Comparison of ENCODE assay signal across 8 cellular contexts in the genomic region with DNA sequence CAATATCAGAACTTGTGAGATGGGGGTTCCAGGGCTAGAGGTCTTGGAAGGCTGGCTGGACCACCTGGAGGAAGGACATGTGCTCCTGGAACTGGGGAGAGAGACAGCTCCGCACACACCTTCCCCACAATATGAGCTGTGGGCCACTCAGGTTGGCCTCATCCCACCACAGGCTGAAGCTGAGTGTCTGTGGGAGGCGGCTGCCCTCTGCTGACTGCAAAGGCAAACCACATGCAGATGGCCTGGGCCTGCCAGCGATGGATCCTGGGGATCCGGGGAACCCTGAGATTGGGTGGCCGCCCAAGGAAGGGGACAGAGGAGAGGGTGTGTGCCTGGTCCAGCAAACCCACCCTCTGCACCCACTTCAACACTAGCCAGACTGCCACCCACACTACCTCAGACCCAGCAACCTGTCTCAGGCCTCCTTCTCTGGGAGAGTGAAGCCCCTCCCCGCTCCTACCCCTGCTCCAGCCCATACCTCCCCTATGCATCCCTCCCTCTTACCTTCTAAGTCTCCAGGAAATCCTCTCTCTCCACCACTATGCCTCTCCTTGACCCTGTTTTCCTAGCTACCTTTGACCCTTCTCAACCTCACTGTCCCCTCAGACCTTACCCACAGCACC. TPM values are rescaled to one million over a fixed set of nuclear protein-coding genes. Genes with fewer than 3 reads are reported as not detected.
DNase-seq lines count a peak whose midpoint lies in the region; ATAC-seq and TF ChIP-seq lines count a peak whose summit lies in the region.

No MANE protein-coding gene starts in this region.

- H3K4me3 ChIP-seq in ascending aorta (no peak overlapping the region), smooth muscle cell (no peak overlapping the region)

- H3K4me2 ChIP-seq in smooth muscle cell, result no peak overlapping the region

- H3K4me1 ChIP-seq in ascending aorta, result peaks cover 12 to 17% of the 10 kb centered on the region in 2 donors
- peaks cover 7% of the 10 kb centered on the region for H3K4me1 ChIP-seq in smooth muscle cell (ENCODE audit: low read depth)

- H3K9me3 ChIP-seq in ascending aorta (no peaks in the 10 kb centered on the region), smooth muscle cell (replicated peaks; ENCODE audit: low read depth) (no peaks in the 10 kb centered on the region)

- no peaks in the 10 kb centered on the region for H3F3A ChIP-seq in smooth muscle cell (ENCODE audit: low read depth)

- H4K20me1 ChIP-seq in smooth muscle cell (ENCODE audit: low read depth), result no peaks in the 10 kb centered on the region

- ATAC-seq in GM19463 (IDR thresholded peaks at IDR 0.05; ENCODE audit: unreplicated experiment), result no peak

- H3K36me3 ChIP-seq in ascending aorta (no peaks in the 10 kb centered on the region), smooth muscle cell (ENCODE audit: low read depth) (no peaks in the 10 kb centered on the region)

- DNase-seq in NAMALWA (ENCODE audit: low spot score) (peak; percentile 72), T1000 (lab: John Stamatoyannopoulos, UW) (peak; percentile 38), ascending aorta (ENCODE audit: low spot score in 2 of 2) (peak in 1 of 2 donors; percentile 75), hepatic stellate cell (ENCODE audit: low spot score) (peak; percentile 84), smooth muscle cell (lab: John Stamatoyannopoulos, UW; ENCODE audit: unreplicated experiment) (peak; percentile 21), occipital lobe (lab: John Stamatoyannopoulos, UW) (no peak)

- no peaks in the 10 kb centered on the region for H3K79me2 ChIP-seq in smooth muscle cell (ENCODE audit: low read depth)

- no peak overlapping the region for H3K27ac ChIP-seq in ascending aorta
- no peak overlapping the region for H3K27ac ChIP-seq in smooth muscle cell (ENCODE audit: low read depth)

- TF ChIP-seq CTCF in GM12873 (IDR thresholded peaks at IDR 0.05; ENCODE audit: insufficient read depth, low read depth, low read length, missing control alignments), result peak; percentile 97
- TF ChIP-seq CTCF in ascending aorta (IDR thresholded peaks at IDR 0.05), result peak; percentile 85 to 93 (median 91)
- TF ChIP-seq CTCF in smooth muscle cell (IDR thresholded peaks at IDR 0.05; ENCODE audit: borderline replicate concordance, insufficient read depth, poor library complexity, severe bottlenecking), result peak; percentile 89

- H2AFZ ChIP-seq in smooth muscle cell (ENCODE audit: low read depth), result no peak overlapping the region

- intact Hi-C loops in ascending aorta (cut with DNase I), result loop anchor here (1.0 to 2.0 kb wide), 2 partner anchors 195 to 350 kb away; no protein-coding TSS in a partner anchor

- H3K9ac ChIP-seq in smooth muscle cell (ENCODE audit: low read depth), result no peak overlapping the region

- WGBS in smooth muscle cell (ENCODE audit: low lambda C conversion rate), result 35% methylated on average over 6 of the region's 6 CpGs

- H3K27me3 ChIP-seq in ascending aorta (no peaks in the 10 kb centered on the region), smooth muscle cell (ENCODE audit: low read depth) (no peaks in the 10 kb centered on the region)

RNA-seq across cellular contexts. Expression of gene CYP11A1, which starts 44.8 kb away (rescaled TPM):
- total RNA-seq in ascending aorta (62.4 TPM), smooth muscle cell (2.2 and 6.6 TPM in 2 replicates), occipital lobe (not detected)
- 3.5 and 5.1 TPM in 2 replicates for polyA plus RNA-seq in smooth muscle cell
